In genomic region chr17:55177159-55177913, GRCh38 we compare ENCODE assay signal across 17 cellular contexts.
A peak's percentile ranks its signal among the peaks of the same experiment; 100 is the strongest.
DNase-seq lines count a peak whose midpoint lies in the region; ATAC-seq and TF ChIP-seq lines count a peak whose summit lies in the region.
"Had no signal": no experiment of that assay in that cellular context is flagged by ENCODE, and none has a peak within 500 bp of the region (broad histone marks: within the 10 kb centered on the region; RNA-seq: fewer than 3 reads in every experiment).

No MANE protein-coding gene starts in this region.

- no peaks in the 10 kb centered on the region for H3K4me1 Mint-ChIP-seq in MCF 10A (ENCODE audit: insufficient read depth, unreplicated experiment)
- H3K4me1 Mint-ChIP-seq in activated naive CD8-positive, alpha-beta T cell treated with anti-CD3 and anti-CD28 coated beads, Interleukin-2, amount 50 U/mL, for 24 hours, result peaks cover 8% of the 10 kb centered on the region

- dilution Hi-C loops in mammary epithelial cell (cut with HindIII; ENCODE audit: low sequenced_read_pairs), result no loop called here

- peaks cover 18% of the 10 kb centered on the region for H3K9me3 Mint-ChIP-seq in MCF 10A (ENCODE audit: unreplicated experiment)
- peaks cover 22% of the 10 kb centered on the region for H3K9me3 Mint-ChIP-seq in activated naive CD8-positive, alpha-beta T cell treated with anti-CD3 and anti-CD28 coated beads, Interleukin-2, amount 50 U/mL, for 24 hours
- H3K9me3 Mint-ChIP-seq: T-helper 1 cell treated with Interleukin-12 subunit alpha and Interleukin-12 subunit beta and Interleukin-4 antibody, amounts not matched to agents 30 μg/mL and 1 μg/mL, for 36 hours had no signal

- DNase-seq in MCF 10A (ENCODE audit: unreplicated experiment) (peak; percentile 20), mammary epithelial cell (no peak), NCI-H2171 (lab: John Stamatoyannopoulos, UW) (peak; percentile 78), epithelial cell of proximal tubule (ENCODE audit: low read depth) (no peak), lower leg skin (ENCODE audit: low spot score in 2 of 2) (no peak)
- no peak for DNase-seq in activated naive CD8-positive, alpha-beta T cell treated with anti-CD3 and anti-CD28 coated beads, Interleukin-2, amount 50 U/mL, for 24 hours
- DNase-seq in stimulated activated CD4-positive, alpha-beta T cell treated with anti-CD3 and anti-CD28 coated beads, Interleukin-15, amount 100 ng/mL, for 24 hours, result no peak
- DNase-seq: amygdala; KBM-7; NCI-H510A treated with DMSO at 0.1 percent for 48 hours; stimulated activated CD4-positive, alpha-beta T cell treated with anti-CD3 and anti-CD28 coated beads, Interleukin-4, amount 100 ng/mL, for 4 hours; substantia nigra had no signal

- H3K79me2 ChIP-seq in mammary epithelial cell (ENCODE audit: insufficient read depth, low read length), result no peaks in the 10 kb centered on the region

- H3K27ac ChIP-seq in mammary epithelial cell (ENCODE audit: insufficient read depth, low read depth, low read length), result no peak overlapping the region
- H3K27ac ChIP-seq: epithelial cell of prostate had no signal

- no peak overlapping the region for H3K27ac Mint-ChIP-seq in MCF 10A (ENCODE audit: low read depth, unreplicated experiment)
- no peak overlapping the region for H3K27ac Mint-ChIP-seq in activated naive CD8-positive, alpha-beta T cell treated with anti-CD3 and anti-CD28 coated beads, Interleukin-2, amount 50 U/mL, for 24 hours
- H3K27ac Mint-ChIP-seq: B cell; T-helper 1 cell treated with Interleukin-12 subunit alpha and Interleukin-12 subunit beta and Interleukin-4 antibody, amounts not matched to agents 30 μg/mL and 1 μg/mL, for 36 hours had no signal

- no peak overlapping the region for H3K4me2 ChIP-seq in mammary epithelial cell (ENCODE audit: insufficient read depth, low read depth, low read length)

- H3K36me3 ChIP-seq in mammary epithelial cell (ENCODE audit: insufficient read depth, low read length), result no peaks in the 10 kb centered on the region

- CTCF ChIA-PET in MCF 10A (lab: Yijun Ruan, JAX), result no interaction called here
- CTCF ChIA-PET in mammary epithelial cell (lab: Charles Lee; ENCODE audit: low non-redundant PET), result no interaction called here

- WGBS in mammary epithelial cell (ENCODE audit: low coverage, missing lambda C conversion rate), result 82% methylated on average over 2 of the region's 3 CpGs
- 53% methylated on average over 3 of the region's 3 CpGs for WGBS in lower leg skin, 2 donors

- intact Hi-C loops in MCF 10A (cut with micrococcal nuclease) (no loop called here), mammary epithelial cell (cut with micrococcal nuclease) (loop anchor here (10.0 kb wide), 1 partner anchor 123 kb away; no protein-coding TSS in a partner anchor), lower leg skin (cut with DNase I; ENCODE audit: low total_unique reads) (no loop called here)

- H3K4me3 Mint-ChIP-seq in MCF 10A (ENCODE audit: unreplicated experiment), result no peak overlapping the region
- no peak overlapping the region for H3K4me3 Mint-ChIP-seq in activated naive CD8-positive, alpha-beta T cell treated with anti-CD3 and anti-CD28 coated beads, Interleukin-2, amount 50 U/mL, for 24 hours
- H3K4me3 Mint-ChIP-seq: B cell; T-helper 1 cell treated with Interleukin-12 subunit alpha and Interleukin-12 subunit beta and Interleukin-4 antibody, amounts not matched to agents 30 μg/mL and 1 μg/mL, for 36 hours had no signal

- H3K9ac ChIP-seq in mammary epithelial cell (ENCODE audit: insufficient read depth, low read length), result no peak overlapping the region

- H3K4me3 ChIP-seq in mammary epithelial cell (replicated peaks in 1 of 3; ENCODE audit: insufficient read depth in 1 of 3, low read depth in 2 of 3, low read length in 3 of 3) (no peak overlapping the region), epithelial cell of proximal tubule (ENCODE audit: low read depth, low read length) (no peak overlapping the region), lower leg skin (ENCODE audit: low read depth, poor library complexity, severe bottlenecking) (no peak overlapping the region)
- H3K4me3 ChIP-seq: GM12878 had no signal

- no peak for TF ChIP-seq CTCF in MCF 10A (IDR thresholded peaks at IDR 0.05; ENCODE audit: unreplicated experiment)
- peak in 1 of 2 donors; percentile 20 for TF ChIP-seq CTCF in mammary epithelial cell (conservative IDR thresholded peaks at IDR 0.05 in 1 of 2, IDR thresholded peaks at IDR 0.05 in 1 of 2; ENCODE audit: extremely low read depth in 1 of 2, insufficient read depth in 1 of 2, low read depth in 1 of 2, low read length in 2 of 2)
- peak; percentile 42 for TF ChIP-seq CTCF in epithelial cell of proximal tubule (conservative IDR thresholded peaks at IDR 0.05; ENCODE audit: low read depth, low read length)
- TF ChIP-seq CTCF in lower leg skin (IDR thresholded peaks at IDR 0.05), result no peak

- no peak overlapping the region for H2AFZ ChIP-seq in mammary epithelial cell (ENCODE audit: low read depth, low read length)

- no peaks in the 10 kb centered on the region for H3K36me3 Mint-ChIP-seq in MCF 10A (ENCODE audit: insufficient read depth, unreplicated experiment)
- peaks cover 8% of the 10 kb centered on the region for H3K36me3 Mint-ChIP-seq in activated naive CD8-positive, alpha-beta T cell treated with anti-CD3 and anti-CD28 coated beads, Interleukin-2, amount 50 U/mL, for 24 hours (ENCODE audit: low read depth)

- H3K27me3 Mint-ChIP-seq in MCF 10A (ENCODE audit: insufficient read depth, unreplicated experiment), result no peaks in the 10 kb centered on the region
- no peaks in the 10 kb centered on the region for H3K27me3 Mint-ChIP-seq in activated naive CD8-positive, alpha-beta T cell treated with anti-CD3 and anti-CD28 coated beads, Interleukin-2, amount 50 U/mL, for 24 hours

- TF ChIP-seq POLR2A in lower leg skin (IDR thresholded peaks at IDR 0.05), result no peak

- peaks cover 10% of the 10 kb centered on the region for H3K4me1 ChIP-seq in mammary epithelial cell (ENCODE audit: insufficient read depth, low read length)

- no peaks in the 10 kb centered on the region for H3K27me3 ChIP-seq in mammary epithelial cell (ENCODE audit: insufficient read depth, low read length)

- no peaks in the 10 kb centered on the region for H4K20me1 ChIP-seq in mammary epithelial cell (ENCODE audit: insufficient read depth, low read length)

- in situ Hi-C loops in mammary epithelial cell (cut with MboI; ENCODE audit: low sequenced_read_pairs in 2 of 2), result no loop called here

- H3K9me3 ChIP-seq in mammary epithelial cell (replicated peaks; ENCODE audit: insufficient read depth, low read length), result no peaks in the 10 kb centered on the region

- no peak for ATAC-seq in activated naive CD8-positive, alpha-beta T cell treated with anti-CD3 and anti-CD28 coated beads, Interleukin-2, amount 50 U/mL, for 24 hours
- ATAC-seq in HG03521 (IDR thresholded peaks at IDR 0.05; ENCODE audit: unreplicated experiment), result no peak
- ATAC-seq: GM12878 had no signal

- POLR2A ChIA-PET in MCF 10A (lab: Yijun Ruan, JAX), result interaction anchor here (0.7 kb wide), 1 partner anchor 13 kb away, joined by 3 read pairs; no protein-coding TSS in a partner anchor

- BruUV-seq in MCF 10A (replicated peaks; lab: Mats Ljungman, UMichigan) (no TSS peak), mammary epithelial cell (replicated peaks; lab: Mats Ljungman, UMichigan) (no TSS peak)

Comparison
In these comparisons a context has a peak if more than half of its experiments do, and no peak if none do; other contexts are left out.
1. DNase-seq: peak in MCF 10A (single experiment) and NCI-H2171 (single experiment); none in mammary epithelial cell (single experiment), epithelial cell of proximal tubule (single experiment), activated naive CD8-positive, alpha-beta T cell treated with anti-CD3 and anti-CD28 coated beads, Interleukin-2, amount 50 U/mL, for 24 hours (single experiment), stimulated activated CD4-positive, alpha-beta T cell treated with anti-CD3 and anti-CD28 coated beads, Interleukin-15, amount 100 ng/mL, for 24 hours (single experiment) and lower leg skin (0 of 2).